Comparison of ENCODE assay signal across 22 cellular contexts in the genomic region with DNA sequence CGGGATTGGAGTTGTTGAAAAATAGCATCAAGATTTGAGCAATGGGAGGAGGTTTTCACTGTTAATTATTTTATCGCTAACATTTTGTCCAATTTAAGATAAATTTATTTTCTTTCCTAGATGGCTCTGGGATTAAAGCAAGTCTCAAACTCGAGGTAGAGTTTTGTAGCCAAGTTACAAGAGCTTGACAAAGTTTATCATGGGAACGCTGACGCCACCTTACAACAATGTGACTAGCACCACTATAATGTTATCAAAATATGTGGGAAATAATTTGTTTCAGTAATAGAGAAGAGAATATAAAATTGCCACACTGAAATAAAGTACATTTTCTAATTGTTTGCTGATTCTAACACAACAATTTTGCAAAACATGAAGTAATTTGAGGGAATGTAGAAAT.
"Had no signal": no experiment of that assay in that cellular context is flagged by ENCODE, and none has a peak within 500 bp of the region (broad histone marks: within the 10 kb centered on the region; RNA-seq: fewer than 3 reads in every experiment).

No MANE protein-coding gene starts in this region.

- H3K4me1 ChIP-seq: esophagus muscularis mucosa, foreskin keratinocyte, gastroesophageal sphincter, lower lobe of right lung had no signal

- H2AFZ ChIP-seq: hepatocyte had no signal

- DNase-seq: dermis blood vessel endothelial cell; dorsolateral prefrontal cortex; effector CD4-positive, alpha-beta T cell; effector memory CD4-positive, alpha-beta T cell; foreskin keratinocyte; heart left ventricle; hypothalamus; immature natural killer cell; islet precursor cell; kidney; kidney glomerular epithelial cell; left colon; left ventricle myocardium inferior; lower lobe of right lung; mesenchymal stem cell; mucosa of descending colon; naive B cell had no signal

- H3K79me2 ChIP-seq: hepatocyte had no signal

- ATAC-seq: foreskin keratinocyte, gastroesophageal sphincter, left colon, left lobe of liver, lower lobe of right lung, mucosa of descending colon had no signal

- H3K9me3 ChIP-seq: esophagus muscularis mucosa, gastroesophageal sphincter, heart left ventricle, left ventricle myocardium inferior, lower lobe of right lung, mucosa of descending colon had no signal

- H3K4me2 ChIP-seq: hepatocyte had no signal

- H3K27me3 ChIP-seq: dorsolateral prefrontal cortex, esophagus muscularis mucosa, foreskin keratinocyte, gastroesophageal sphincter, heart left ventricle had no signal

- H3K36me3 ChIP-seq: esophagus muscularis mucosa, gastroesophageal sphincter, heart left ventricle, left ventricle myocardium inferior, lower lobe of right lung had no signal

- H3K4me3 ChIP-seq: coronary artery, dorsolateral prefrontal cortex, esophagus muscularis mucosa, gastroesophageal sphincter, heart left ventricle, hepatocyte, left ventricle myocardium inferior, lower lobe of right lung, mucosa of descending colon had no signal

- H3K27ac ChIP-seq: coronary artery, dorsolateral prefrontal cortex, esophagus muscularis mucosa, foreskin keratinocyte, gastroesophageal sphincter, hepatocyte, left ventricle myocardium inferior, lower lobe of right lung had no signal
